Comparison of ENCODE assay signal across 8 cellular contexts in the genomic region with DNA sequence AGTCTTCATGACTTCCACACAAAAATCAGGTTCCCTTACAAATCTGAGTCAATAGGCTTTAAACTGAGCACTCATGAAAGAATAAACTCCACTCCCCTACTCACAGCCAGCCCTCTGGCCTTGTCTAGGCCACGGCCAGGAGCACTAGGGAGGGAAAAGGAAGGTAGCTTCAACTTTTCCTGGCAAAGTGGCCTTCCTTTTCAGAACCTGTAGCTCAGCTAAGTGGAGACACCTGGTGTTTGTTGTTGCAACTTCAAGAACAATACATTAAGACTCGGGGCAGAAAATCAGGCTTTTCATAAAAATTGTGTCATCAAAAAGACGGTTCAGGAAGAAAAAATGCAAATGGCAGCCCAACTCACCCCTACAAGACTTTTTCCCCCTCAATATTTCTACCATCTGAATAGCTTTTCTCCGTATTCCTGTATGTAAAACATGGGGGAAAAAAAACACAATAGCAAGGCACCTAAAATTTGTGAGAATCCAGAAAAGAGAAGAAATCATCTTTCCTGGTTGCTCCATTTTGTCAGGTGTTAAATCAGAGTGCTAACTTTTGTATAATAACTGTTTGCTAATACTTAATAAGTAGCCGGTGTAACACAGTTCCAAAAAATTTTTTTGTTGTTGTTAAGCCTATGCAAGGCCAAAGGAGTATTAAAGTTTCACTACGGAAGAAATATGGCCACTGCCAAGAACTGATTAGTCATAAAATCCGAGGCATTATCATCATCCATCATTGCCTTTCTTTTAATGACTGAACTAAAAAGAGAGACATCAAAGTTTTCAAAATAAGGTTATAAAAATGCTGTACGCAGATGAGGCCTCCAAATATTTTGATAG.
A peak's percentile ranks its signal among the peaks of the same experiment; 100 is the strongest.
DNase-seq lines count a peak whose midpoint lies in the region; ATAC-seq lines count a peak whose summit lies in the region.

No MANE protein-coding gene starts in this region.

- peak; percentile 64 for ATAC-seq in GM18868 (IDR thresholded peaks at IDR 0.05; ENCODE audit: unreplicated experiment)

- DNase-seq in CMK (ENCODE audit: low read depth), result peak; percentile 30
- DNase-seq in NCI-H146 (lab: John Stamatoyannopoulos, UW), result peak; percentile 27
- DNase-seq in dedifferentiated amniotic fluid mesenchymal stem cell (ENCODE audit: extremely low spot score), result peak; percentile 73
- DNase-seq in myocyte (ENCODE audit: low read depth), result peak; percentile 78
- no peak for DNase-seq in effector CD4-positive, alpha-beta T cell
- no peak for DNase-seq in stimulated activated CD4-positive, alpha-beta T cell treated with anti-CD3 and anti-CD28 coated beads, Interleukin-12 subunit alpha, Interleukin-12 subunit beta, amount 100 ng/mL, for 4 hours
- DNase-seq in stimulated activated CD4-positive, alpha-beta T cell treated with anti-CD3 and anti-CD28 coated beads, Interleukin-4, amount 100 ng/mL, for 4 hours, result no peak

Comparison
In these comparisons a context has a peak if more than half of its experiments do, and no peak if none do; other contexts are left out.
1. DNase-seq: peak in CMK (single experiment), NCI-H146 (single experiment), dedifferentiated amniotic fluid mesenchymal stem cell (single experiment) and myocyte (single experiment); none in effector CD4-positive, alpha-beta T cell (single experiment), stimulated activated CD4-positive, alpha-beta T cell treated with anti-CD3 and anti-CD28 coated beads, Interleukin-12 subunit alpha, Interleukin-12 subunit beta, amount 100 ng/mL, for 4 hours (single experiment) and stimulated activated CD4-positive, alpha-beta T cell treated with anti-CD3 and anti-CD28 coated beads, Interleukin-4, amount 100 ng/mL, for 4 hours (0 of 2).